Comparison of ENCODE assay signal across 8 cellular contexts in the genomic region with DNA sequence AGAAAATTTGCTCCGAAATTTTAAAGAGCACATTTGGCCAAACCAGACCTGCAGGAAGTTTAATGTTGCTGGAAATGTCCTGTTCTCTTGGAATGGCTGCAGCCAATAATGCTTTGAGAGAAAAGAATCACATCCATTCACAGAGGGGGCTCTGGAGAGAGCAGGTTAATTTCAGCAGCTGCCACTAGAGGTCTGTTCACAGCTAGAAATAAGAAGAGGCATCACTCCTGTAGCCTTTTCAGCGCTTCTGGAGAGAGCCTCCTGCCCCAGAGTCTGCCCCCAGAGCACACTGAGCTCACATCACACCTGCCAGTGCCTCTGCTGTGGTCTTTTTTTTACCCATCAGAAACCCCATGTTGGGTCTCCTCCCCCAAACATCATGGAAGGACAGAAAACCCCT.
DNase-seq lines count a peak whose midpoint lies in the region; ATAC-seq and TF ChIP-seq lines count a peak whose summit lies in the region.

No MANE protein-coding gene starts in this region.

- TF ChIP-seq CTCF in LNCAP (IDR thresholded peaks at IDR 0.05) = 0 out of 2 replicates have a peak, but pooled peaks have one; percentile 29
- TF ChIP-seq CTCF in cardiac fibroblast (IDR thresholded peaks at IDR 0.05; ENCODE audit: low read depth, low read length) = peak; percentile 56
- TF ChIP-seq CTCF in nephron (IDR thresholded peaks at IDR 0.05; ENCODE audit: unreplicated experiment in 3 of 3) = peak; percentile 38 to 48 (median 45)
- TF ChIP-seq CTCF in lower lobe of right lung (IDR thresholded peaks at IDR 0.05) = no peak

- no peak overlapping the region for H3K27ac Mint-ChIP-seq in nephron

- no peaks in the 10 kb centered on the region for H3K36me3 Mint-ChIP-seq in nephron (ENCODE audit: low read depth)

- no peaks in the 10 kb centered on the region for H3K27me3 ChIP-seq in aorta (ENCODE audit: control insufficient read depth in 1 of 2, insufficient read depth in 2 of 2, low read length in 1 of 2)
- H3K27me3 ChIP-seq in lower lobe of right lung (ENCODE audit: low read depth) = no peaks in the 10 kb centered on the region

- DNase-seq in COLO668 (lab: John Stamatoyannopoulos, UW; ENCODE audit: unreplicated experiment) = peak; percentile 12
- peak; percentile 56 to 63 for DNase-seq in cardiac fibroblast (ENCODE audit: low read depth in 2 of 2)
- no peak for DNase-seq in aorta
- no peak for DNase-seq in activated T-cell treated with anti-CD3 and anti-CD28 coated beads, Interleukin-2, amount 50 U/mL, for 1 hour
- no peak for DNase-seq in lower lobe of right lung

- no peaks in the 10 kb centered on the region for H3K4me1 ChIP-seq in aorta (ENCODE audit: control insufficient read depth in 1 of 2, insufficient read depth in 2 of 2, low read length in 2 of 2)
- no peaks in the 10 kb centered on the region for H3K4me1 ChIP-seq in lower lobe of right lung

- no peak overlapping the region for H3K4me3 Mint-ChIP-seq in nephron

- intact Hi-C loops in aorta (cut with DNase I) (no loop called here), lower lobe of right lung (cut with DNase I) (no loop called here)

- H3K27ac ChIP-seq in aorta (ENCODE audit: low read depth in 1 of 2, low read length in 2 of 2) (no peak overlapping the region), lower lobe of right lung (no peak overlapping the region)

- H3K36me3 ChIP-seq in aorta (ENCODE audit: control insufficient read depth in 1 of 2, insufficient read depth in 2 of 2, low read length in 1 of 2) (no peaks in the 10 kb centered on the region), lower lobe of right lung (no peaks in the 10 kb centered on the region)

- ATAC-seq in GM19035 (IDR thresholded peaks at IDR 0.05; ENCODE audit: unreplicated experiment) = peak; percentile 82
- no peak for ATAC-seq in aorta (ENCODE audit: low FRiP score)
- no peak for ATAC-seq in lower lobe of right lung

- peaks cover 2% of the 10 kb centered on the region for H3K9me3 ChIP-seq in aorta (ENCODE audit: control insufficient read depth, low read length)
- peaks cover 3% of the 10 kb centered on the region for H3K9me3 ChIP-seq in lower lobe of right lung

- no peaks in the 10 kb centered on the region for H3K4me1 Mint-ChIP-seq in nephron

- H3K4me3 ChIP-seq in cardiac fibroblast (replicated peaks in 1 of 2; ENCODE audit: low read depth in 2 of 2, low read length in 2 of 2) (no peak overlapping the region), aorta (ENCODE audit: low read length in 2 of 2) (no peak overlapping the region), lower lobe of right lung (no peak overlapping the region)

- 6 to 27% methylated on average over 2 of the region's 2 CpGs for WGBS in aorta, 2 donors

- H3K9me3 Mint-ChIP-seq in nephron = no peaks in the 10 kb centered on the region

- peaks cover 10% of the 10 kb centered on the region for H3K27me3 Mint-ChIP-seq in nephron (ENCODE audit: low read depth)

Comparison
In these comparisons a context has a peak if more than half of its experiments do, and no peak if none do; other contexts are left out.
1. DNase-seq: peak in COLO668 (single experiment) and cardiac fibroblast (2 of 2); none in aorta (0 of 2), activated T-cell treated with anti-CD3 and anti-CD28 coated beads, Interleukin-2, amount 50 U/mL, for 1 hour (single experiment) and lower lobe of right lung (single experiment).